Comparison of ENCODE assay signal across 8 cellular contexts in the genomic region with DNA sequence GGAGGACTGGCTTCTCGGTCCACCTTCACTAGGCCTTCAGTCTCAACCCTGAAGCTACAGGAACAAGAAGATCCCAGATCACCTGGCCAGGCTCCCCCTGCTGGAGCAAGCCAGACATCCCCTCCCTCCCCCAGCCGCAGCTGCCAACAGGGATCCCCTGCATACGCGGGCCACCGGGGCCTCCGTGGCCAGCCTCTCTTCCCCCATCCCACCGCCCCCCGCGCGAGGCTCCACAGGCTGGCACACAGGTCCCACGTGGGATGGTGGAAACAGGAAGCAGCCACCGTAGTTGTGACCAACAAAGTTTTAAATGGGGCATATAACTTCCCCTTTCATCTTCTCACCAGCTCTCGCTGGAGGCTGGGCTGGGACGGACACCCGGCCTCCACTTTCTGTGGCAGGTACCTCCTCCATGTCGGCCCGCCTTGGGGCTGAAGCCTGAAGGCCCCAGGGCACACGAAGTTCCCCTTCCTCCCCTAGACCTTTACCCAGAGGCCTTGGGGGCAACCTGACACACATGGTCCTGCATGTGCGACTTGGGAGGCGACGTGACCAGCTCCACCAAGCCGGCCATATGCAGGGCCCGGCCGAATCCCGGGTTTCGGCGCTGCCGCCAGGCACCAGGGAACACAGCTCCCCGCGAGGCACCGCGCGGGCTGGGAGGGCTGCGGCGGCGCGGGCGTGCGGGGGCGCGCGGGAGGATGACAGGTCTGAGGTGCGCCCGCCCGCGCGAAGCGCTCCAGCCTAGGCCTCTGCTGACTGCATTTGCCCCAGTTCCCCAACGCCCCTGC. TPM values are rescaled to one million over a fixed set of nuclear protein-coding genes. Genes with fewer than 3 reads are reported as not detected.
DNase-seq lines count a peak whose midpoint lies in the region; ATAC-seq and TF ChIP-seq lines count a peak whose summit lies in the region.

No MANE protein-coding gene starts in this region.

- no peaks in the 10 kb centered on the region for H3K9me3 Mint-ChIP-seq in HFFc6
- no peaks in the 10 kb centered on the region for H3K9me3 Mint-ChIP-seq in stimulated activated memory B cell treated with anti-CD40 and anti-IgM and Interleukin-4, amounts not matched to agents 10 μg/mL and 1 μg/mL and 100 μg/mL, for 72 hours

- DNase-seq in CD1c-positive myeloid dendritic cell (ENCODE audit: extremely low spot score) (peak; percentile 93), HFFc6 (peak; percentile 45), NOMO-1 (lab: John Stamatoyannopoulos, UW; ENCODE audit: unreplicated experiment in 2 of 2) (peak; percentile 79 to 95)
- peak; percentile 87 for DNase-seq in activated CD8-positive, alpha-beta memory T cell treated with anti-CD3 and anti-CD28 coated beads for 24 hours
- peak; percentile 69 to 77 (median 75) for DNase-seq in effector memory CD4-positive, alpha-beta T cell

- peak; percentile 82 for TF ChIP-seq CTCF in HFFc6 (IDR thresholded peaks at IDR 0.05)

- peak overlapping the region; percentile 89 for H3K27ac ChIP-seq in effector memory CD4-positive, alpha-beta T cell (ENCODE audit: insufficient read depth, low read length, poor library complexity, severe bottlenecking)

- no peaks in the 10 kb centered on the region; the same call in 1 of the 2 replicates for H3K36me3 Mint-ChIP-seq in HFFc6 (ENCODE audit: low read depth)
- peaks cover 11% of the 10 kb centered on the region for H3K36me3 Mint-ChIP-seq in stimulated activated memory B cell treated with anti-CD40 and anti-IgM and Interleukin-4, amounts not matched to agents 10 μg/mL and 1 μg/mL and 100 μg/mL, for 72 hours

- H3K27ac Mint-ChIP-seq in HFFc6 = peak overlapping the region; percentile 96
- peak overlapping the region; percentile 86 for H3K27ac Mint-ChIP-seq in stimulated activated memory B cell treated with anti-CD40 and anti-IgM and Interleukin-4, amounts not matched to agents 10 μg/mL and 1 μg/mL and 100 μg/mL, for 72 hours

- peaks cover 13% of the 10 kb centered on the region for H3K27me3 Mint-ChIP-seq in HFFc6 (ENCODE audit: insufficient read depth)
- no peaks in the 10 kb centered on the region for H3K27me3 Mint-ChIP-seq in stimulated activated memory B cell treated with anti-CD40 and anti-IgM and Interleukin-4, amounts not matched to agents 10 μg/mL and 1 μg/mL and 100 μg/mL, for 72 hours

- H3K4me3 Mint-ChIP-seq in HFFc6 = peak overlapping the region; percentile 88
- H3K4me3 Mint-ChIP-seq in stimulated activated memory B cell treated with anti-CD40 and anti-IgM and Interleukin-4, amounts not matched to agents 10 μg/mL and 1 μg/mL and 100 μg/mL, for 72 hours = peak overlapping the region; percentile 83

- H3K9me3 ChIP-seq in effector memory CD4-positive, alpha-beta T cell (ENCODE audit: control insufficient read depth, low read length) = no peaks in the 10 kb centered on the region
- H3K9me3 ChIP-seq in mononuclear cell (ENCODE audit: low read depth, low read length) = no peaks in the 10 kb centered on the region

- H3K4me1 ChIP-seq in effector memory CD4-positive, alpha-beta T cell (ENCODE audit: control insufficient read depth, insufficient read depth, low read length, poor library complexity, severe bottlenecking) = peaks cover 80% of the 10 kb centered on the region
- H3K4me1 ChIP-seq in mononuclear cell (ENCODE audit: insufficient read depth, low read length) = peaks cover 88% of the 10 kb centered on the region

- peaks cover 70% of the 10 kb centered on the region for H3K4me1 Mint-ChIP-seq in HFFc6 (ENCODE audit: low read depth)
- H3K4me1 Mint-ChIP-seq in stimulated activated memory B cell treated with anti-CD40 and anti-IgM and Interleukin-4, amounts not matched to agents 10 μg/mL and 1 μg/mL and 100 μg/mL, for 72 hours = peaks cover 83% of the 10 kb centered on the region

- H3K27me3 ChIP-seq in effector memory CD4-positive, alpha-beta T cell (replicated peaks; ENCODE audit: control insufficient read depth, insufficient read depth, low read length, poor library complexity, severe bottlenecking) = no peaks in the 10 kb centered on the region
- no peaks in the 10 kb centered on the region for H3K27me3 ChIP-seq in mononuclear cell (ENCODE audit: insufficient read depth, low read length)

- ATAC-seq in stimulated activated memory B cell treated with anti-CD40 and anti-IgM and Interleukin-4, amounts not matched to agents 10 μg/mL and 1 μg/mL and 100 μg/mL, for 72 hours = peak; percentile 71
- ATAC-seq in GM21526 (IDR thresholded peaks at IDR 0.05; ENCODE audit: low FRiP score, unreplicated experiment) = no peak

- no peaks in the 10 kb centered on the region for H3K36me3 ChIP-seq in effector memory CD4-positive, alpha-beta T cell (ENCODE audit: control insufficient read depth, insufficient read depth, low read length)

- peak overlapping the region; percentile 82 for H3K4me3 ChIP-seq in effector memory CD4-positive, alpha-beta T cell (ENCODE audit: insufficient read depth, low read depth, low read length, poor library complexity, severe bottlenecking)
- peak overlapping the region; percentile 66 for H3K4me3 ChIP-seq in mononuclear cell (ENCODE audit: low read length)

RNA-seq across cellular contexts. Expression of gene PNMA1, which starts 44.4 kb away (rescaled TPM):
- total RNA-seq in HFFc6 (2021; fragmentation: NEBNext Ultra II Directional; extraction: Animal tissue kit (Norgen Biotek cat#: 25700)) = 10 to 100 TPM; 51.1 to 60.9 (median 53.2) TPM
- total RNA-seq in mononuclear cell = 23.2 TPM
